ENCODE assay signal across 20 cellular contexts in the genomic region with DNA sequence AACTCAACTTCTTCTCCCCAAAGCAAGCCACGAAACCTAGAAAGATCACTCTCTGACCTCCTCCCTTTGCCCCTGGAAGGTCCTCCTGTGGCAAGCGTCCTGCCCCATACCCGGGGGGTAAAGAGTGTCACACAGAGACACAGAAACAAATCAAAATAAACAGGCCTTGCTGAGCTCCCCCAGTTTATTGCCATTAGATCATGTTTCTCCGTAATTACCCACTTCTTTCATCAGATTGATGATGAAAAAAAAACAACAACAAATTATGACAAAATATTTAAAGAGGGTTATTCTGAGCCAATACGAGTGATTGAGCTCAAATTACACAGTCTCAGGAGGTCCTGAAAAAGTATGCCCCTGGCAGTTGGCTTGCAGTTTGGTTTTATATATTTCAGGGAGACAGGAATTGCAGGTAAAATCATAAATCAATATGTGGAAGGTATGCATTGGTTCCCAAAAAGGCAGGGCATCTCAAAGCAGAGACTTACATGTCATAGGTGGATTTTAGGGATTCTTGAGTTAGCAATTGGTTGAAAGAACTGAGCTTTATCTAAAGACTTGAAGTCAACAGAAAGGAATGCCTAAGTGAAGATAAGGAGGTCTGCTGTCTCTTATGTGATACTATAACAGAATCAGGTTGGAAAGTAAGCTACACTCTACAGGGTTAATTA.
DNase-seq lines count a peak whose midpoint lies in the region; ATAC-seq and TF ChIP-seq lines count a peak whose summit lies in the region.
"Had no signal": no experiment of that assay in that cellular context is flagged by ENCODE, and none has a peak within 500 bp of the region (broad histone marks: within the 10 kb centered on the region; RNA-seq: fewer than 3 reads in every experiment).

No MANE protein-coding gene starts in this region.

- no peak overlapping the region for H3K27ac ChIP-seq in naive thymus-derived CD4-positive, alpha-beta T cell (ENCODE audit: low read depth, low read length)
- H3K27ac ChIP-seq: 22Rv1, dorsolateral prefrontal cortex, esophagus squamous epithelium, hepatocyte, PC-9 had no signal

- H3K4me3 ChIP-seq in naive thymus-derived CD4-positive, alpha-beta T cell (ENCODE audit: low read length), result no peak overlapping the region
- H3K4me3 ChIP-seq: dorsolateral prefrontal cortex, esophagus squamous epithelium, hepatocyte, PC-9, upper lobe of left lung had no signal

- peak overlapping the region; percentile 10 for H3K4me3 Mint-ChIP-seq in Calu3 (ENCODE audit: low read depth, unreplicated experiment)
- no peak overlapping the region for H3K4me3 Mint-ChIP-seq in activated naive CD8-positive, alpha-beta T cell treated with anti-CD3 and anti-CD28 coated beads, Interleukin-2, amount 10 ng/mL, durations not matched to agents 7 days and 5 days
- H3K4me3 Mint-ChIP-seq in naive thymus-derived CD4-positive, alpha-beta T cell, result no peak overlapping the region

- H3K4me1 ChIP-seq in naive thymus-derived CD4-positive, alpha-beta T cell (ENCODE audit: control insufficient read depth in 2 of 2, insufficient read depth in 2 of 2, low read length in 2 of 2), result no peaks in the 10 kb centered on the region
- H3K4me1 ChIP-seq: esophagus squamous epithelium, upper lobe of left lung had no signal

- no peaks in the 10 kb centered on the region for H3K27me3 ChIP-seq in naive thymus-derived CD4-positive, alpha-beta T cell (ENCODE audit: control insufficient read depth in 2 of 2, insufficient read depth in 2 of 2, low read length in 2 of 2)
- H3K27me3 ChIP-seq: esophagus squamous epithelium, hepatocyte, upper lobe of left lung had no signal

- H3K36me3 ChIP-seq in naive thymus-derived CD4-positive, alpha-beta T cell (ENCODE audit: control insufficient read depth in 2 of 3, insufficient read depth in 3 of 3, low read length in 3 of 3), result peaks cover 7 to 62% (median 15%) of the 10 kb centered on the region in 3 experiments
- H3K36me3 ChIP-seq: esophagus squamous epithelium, upper lobe of left lung had no signal

- ATAC-seq in activated naive CD8-positive, alpha-beta T cell treated with anti-CD3 and anti-CD28 coated beads, Interleukin-2, amount 10 ng/mL, durations not matched to agents 7 days and 5 days (ENCODE audit: low read depth), result no peak
- ATAC-seq in naive thymus-derived CD4-positive, alpha-beta T cell, result no peak
- no peak for ATAC-seq in GM21737 (IDR thresholded peaks at IDR 0.05; ENCODE audit: unreplicated experiment)

- in situ Hi-C loops in ACHN (cut with HindIII; ENCODE audit: low pct_ligation_motif_present, low pct_unique_long_range_greater_than_20kb, low sequenced_read_pairs), result no loop called here

- CTCF ChIA-PET in Calu3 (lab: Charles Lee), result interaction anchor here (0.8 kb wide), 1 partner anchor 213 kb away, joined by 4 read pairs; no protein-coding TSS in a partner anchor
- CTCF ChIA-PET in naive thymus-derived CD4-positive, alpha-beta T cell (lab: Charles Lee), result interaction anchor here (0.6 to 1.2 kb wide), 2 partner anchors 358 to 621 kb away, joined by 3 to 5 read pairs; no protein-coding TSS in a partner anchor

- BruUV-seq in Calu3 (replicated peaks; lab: Mats Ljungman, UMichigan), result no TSS peak

- intact Hi-C loops in Calu3 (cut with micrococcal nuclease; ENCODE audit: unreplicated experiment), result no loop called here
- intact Hi-C loops in naive thymus-derived CD4-positive, alpha-beta T cell (cut with micrococcal nuclease), result loop anchor here in 1 of 2 donors (5.0 kb wide), 1 partner anchor 37 kb away; no protein-coding TSS in a partner anchor

- H3K27me3 Mint-ChIP-seq in Calu3 (ENCODE audit: unreplicated experiment), result no peaks in the 10 kb centered on the region
- no peaks in the 10 kb centered on the region for H3K27me3 Mint-ChIP-seq in activated naive CD8-positive, alpha-beta T cell treated with anti-CD3 and anti-CD28 coated beads, Interleukin-2, amount 10 ng/mL, durations not matched to agents 7 days and 5 days
- H3K27me3 Mint-ChIP-seq in naive thymus-derived CD4-positive, alpha-beta T cell, result no peaks in the 10 kb centered on the region

- no peaks in the 10 kb centered on the region for H3K9me3 Mint-ChIP-seq in Calu3 (ENCODE audit: low read depth, unreplicated experiment)
- H3K9me3 Mint-ChIP-seq in activated naive CD8-positive, alpha-beta T cell treated with anti-CD3 and anti-CD28 coated beads, Interleukin-2, amount 10 ng/mL, durations not matched to agents 7 days and 5 days, result peaks cover 3% of the 10 kb centered on the region
- H3K9me3 Mint-ChIP-seq in naive thymus-derived CD4-positive, alpha-beta T cell, result peaks cover 0 to 14% (median 1%) of the 10 kb centered on the region in 11 donors

- H3K9me3 ChIP-seq in naive thymus-derived CD4-positive, alpha-beta T cell (ENCODE audit: control insufficient read depth in 2 of 3, low read length in 3 of 3), result no peaks in the 10 kb centered on the region

- no peaks in the 10 kb centered on the region for H3K36me3 Mint-ChIP-seq in Calu3 (ENCODE audit: insufficient read depth, unreplicated experiment)
- peaks cover 58% of the 10 kb centered on the region for H3K36me3 Mint-ChIP-seq in activated naive CD8-positive, alpha-beta T cell treated with anti-CD3 and anti-CD28 coated beads, Interleukin-2, amount 10 ng/mL, durations not matched to agents 7 days and 5 days
- H3K36me3 Mint-ChIP-seq in naive thymus-derived CD4-positive, alpha-beta T cell, result peaks cover 17 to 75% (median 54%) of the 10 kb centered on the region in 5 donors

- peak overlapping the region; percentile 72 for H3K27ac Mint-ChIP-seq in Calu3 (ENCODE audit: unreplicated experiment)
- peak overlapping the region; percentile 33 for H3K27ac Mint-ChIP-seq in activated naive CD8-positive, alpha-beta T cell treated with anti-CD3 and anti-CD28 coated beads, Interleukin-2, amount 10 ng/mL, durations not matched to agents 7 days and 5 days
- peak overlapping the region in 8 of 9 donors; percentile 32 to 81 (median 53) for H3K27ac Mint-ChIP-seq in naive thymus-derived CD4-positive, alpha-beta T cell

- POLR2A ChIA-PET in activated naive CD8-positive, alpha-beta T cell treated with anti-CD3 and anti-CD28 coated beads, Interleukin-2, amount 10 ng/mL, durations not matched to agents 7 days and 5 days (lab: Charles Lee), result no interaction called here
- POLR2A ChIA-PET in naive thymus-derived CD4-positive, alpha-beta T cell (lab: Charles Lee), result interaction anchor here (0.6 to 1.3 kb wide), 3 partner anchors 20 to 333 kb away, joined by 3 to 4 read pairs (median 3); no protein-coding TSS in a partner anchor

- H3K4me1 Mint-ChIP-seq in Calu3 (ENCODE audit: low read depth, unreplicated experiment), result peaks cover 22% of the 10 kb centered on the region
- peaks cover 19% of the 10 kb centered on the region for H3K4me1 Mint-ChIP-seq in activated naive CD8-positive, alpha-beta T cell treated with anti-CD3 and anti-CD28 coated beads, Interleukin-2, amount 10 ng/mL, durations not matched to agents 7 days and 5 days
- peaks cover 6 to 43% (median 35%) of the 10 kb centered on the region in 7 donors for H3K4me1 Mint-ChIP-seq in naive thymus-derived CD4-positive, alpha-beta T cell

- TF ChIP-seq CTCF in Calu3 (IDR thresholded peaks at IDR 0.05; ENCODE audit: unreplicated experiment), result no peak

- DNase-seq in NCI-H1105 treated with DMSO at 0.1 percent for 48 hours (lab: John Stamatoyannopoulos, UW), result peak; percentile 8
- no peak for DNase-seq in NCI-H1105 (lab: John Stamatoyannopoulos, UW)
- no peak for DNase-seq in Calu3
- no peak for DNase-seq in activated naive CD8-positive, alpha-beta T cell treated with anti-CD3 and anti-CD28 coated beads, Interleukin-2, amount 10 ng/mL, durations not matched to agents 7 days and 5 days
- no peak for DNase-seq in naive thymus-derived CD4-positive, alpha-beta T cell
- DNase-seq in AML-193 (lab: John Stamatoyannopoulos, UW), result no peak
- no peak for DNase-seq in ACHN
- DNase-seq: activated gamma-delta T cell, dorsolateral prefrontal cortex, esophagus squamous epithelium, MM.1S, NCI-H2029, NCI-H524 treated with DMSO at 0.1 percent for 48 hours, posterior cingulate gyrus, small intestine, upper lobe of left lung had no signal
